Comparison of ENCODE assay signal across 22 cellular contexts in the genomic region with DNA sequence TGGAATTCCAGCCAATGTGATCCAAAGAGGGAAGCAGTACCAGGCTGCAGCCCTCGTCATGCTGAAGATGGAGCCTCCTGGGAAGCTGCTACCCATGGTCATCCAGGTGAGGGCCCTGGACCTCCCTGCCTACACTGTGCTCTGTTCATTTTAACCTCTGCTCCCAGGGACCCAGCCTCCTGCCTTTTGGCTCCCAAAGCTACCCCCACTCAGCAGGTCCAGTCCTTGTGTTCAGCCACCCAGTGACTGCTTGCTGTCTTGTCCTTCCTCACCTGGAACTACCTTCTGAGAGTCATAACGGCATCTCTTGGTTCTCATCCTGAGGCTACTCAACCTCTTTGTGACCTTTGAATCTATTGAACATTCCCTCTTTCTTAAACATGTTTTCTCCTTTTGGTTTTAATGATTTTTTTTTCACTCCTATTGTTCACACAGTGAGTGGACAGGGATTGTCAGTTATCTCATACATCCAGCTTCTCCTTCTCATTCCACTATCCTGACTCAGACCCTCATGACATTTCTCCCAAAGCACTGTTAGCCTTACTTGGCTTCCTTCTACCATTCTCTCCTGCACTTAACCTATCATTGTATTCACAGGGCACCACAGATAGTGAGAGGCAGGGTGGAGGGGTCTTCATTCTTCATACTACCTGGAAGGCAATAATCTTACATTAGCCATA. TPM values are rescaled to one million over a fixed set of nuclear protein-coding genes. Genes with fewer than 3 reads are reported as not detected.
DNase-seq lines count a peak whose midpoint lies in the region; ATAC-seq, FAIRE-seq and TF ChIP-seq lines count a peak whose summit lies in the region.
"Had no signal": no experiment of that assay in that cellular context is flagged by ENCODE, and none has a peak within 500 bp of the region (broad histone marks: within the 10 kb centered on the region; RNA-seq: fewer than 3 reads in every experiment).

No MANE protein-coding gene starts in this region.

- H3K9me3 ChIP-seq in HepG2 (ENCODE audit: low read length): no peaks in the 10 kb centered on the region
- H3K9me3 ChIP-seq in right lobe of liver: no peaks in the 10 kb centered on the region
- H3K9me3 ChIP-seq in left lung: no peaks in the 10 kb centered on the region
- H3K9me3 ChIP-seq: tibial nerve had no signal

- H3K4me3 ChIP-seq in HepG2 (replicated peaks in 1 of 3; ENCODE audit: insufficient read depth in 1 of 3, low read depth in 2 of 3, low read length in 3 of 3) (no peak overlapping the region), right lobe of liver (no peak overlapping the region), brain microvascular endothelial cell (ENCODE audit: low read depth, low read length) (no peak overlapping the region), left lung (no peak overlapping the region)
- H3K4me3 ChIP-seq: tibial nerve had no signal

- H3K36me3 Mint-ChIP-seq in Calu3 (ENCODE audit: insufficient read depth, unreplicated experiment): no peaks in the 10 kb centered on the region
- H3K36me3 Mint-ChIP-seq: IgD-negative memory B cell, WTC11 had no signal

- H3K27ac Mint-ChIP-seq in Calu3 (ENCODE audit: unreplicated experiment): no peak overlapping the region
- H3K27ac Mint-ChIP-seq: activated CD8-positive, alpha-beta T cell treated with anti-CD3 and anti-CD28 coated beads for 36 hours; activated naive CD8-positive, alpha-beta T cell; activated T-cell treated with anti-CD3 and anti-CD28 coated beads, Interleukin-2, amount 50 U/mL, for 72 hours; IgD-negative memory B cell; T-helper 17 cell; WTC11 had no signal

- no peaks in the 10 kb centered on the region for H4K20me1 ChIP-seq in HepG2 (ENCODE audit: insufficient read depth, low read length)

- TF ChIP-seq EP300 in HepG2 (IDR thresholded peaks at IDR 0.05; ENCODE audit: low read depth in 2 of 2, low read length in 2 of 2): no peak
- no peak for TF ChIP-seq EP300 in HepG2 (CRISPR knock-in tag; IDR thresholded peaks at IDR 0.05; ENCODE audit: borderline replicate concordance)

- H3K36me3 ChIP-seq in HepG2 (replicated peaks in 1 of 2; ENCODE audit: control insufficient read depth in 1 of 2, insufficient read depth in 2 of 2, low read length in 2 of 2): peaks cover 0 to 3% of the 10 kb centered on the region in 2 experiments; a peak in 1 of 5 replicates
- no peaks in the 10 kb centered on the region for H3K36me3 ChIP-seq in right lobe of liver
- no peaks in the 10 kb centered on the region for H3K36me3 ChIP-seq in brain microvascular endothelial cell (replicated peaks)
- H3K36me3 ChIP-seq in left lung: no peaks in the 10 kb centered on the region

- DNase-seq in HepG2 (ENCODE audit: low spot score) (no peak), right lobe of liver (no peak), brain microvascular endothelial cell (peak; percentile 47), glomerular visceral epithelial cell (ENCODE audit: extremely low spot score) (peak; percentile 23), stromal cell of bone marrow (ENCODE audit: low read depth) (peak; percentile 33), SHP77 treated with DMSO at 0.1 percent for 48 hours (lab: John Stamatoyannopoulos, UW) (no peak), Calu3 (no peak), left lung (no peak)
- DNase-seq: activated CD8-positive, alpha-beta T cell treated with anti-CD3 and anti-CD28 coated beads for 36 hours; activated T-cell treated with anti-CD3 and anti-CD28 coated beads, Interleukin-2, amount 50 U/mL, for 72 hours; DMS153; kidney; NCI-H187; NCI-H446; T-helper 17 cell had no signal

- no peak for FAIRE-seq in HepG2 (lab: Jason Lieb, UNC)
- FAIRE-seq: kidney had no signal

- in situ Hi-C loops in HepG2 (cut with HindIII; ENCODE audit: extremely low pct_ligation_motif_present, low pct_unique_long_range_greater_than_20kb) (no loop called here), brain microvascular endothelial cell (cut with HindIII; ENCODE audit: low pct_ligation_motif_present, low sequenced_read_pairs) (no loop called here)

- intact Hi-C loops in HepG2 (cut with micrococcal nuclease; ENCODE audit: unreplicated experiment): no loop called here
- intact Hi-C loops in right lobe of liver (cut with DNase I): no loop called here
- intact Hi-C loops in Calu3 (cut with micrococcal nuclease; ENCODE audit: unreplicated experiment): no loop called here
- intact Hi-C loops in left lung (cut with DNase I): no loop called here

- no peak overlapping the region for H3K9ac ChIP-seq in HepG2 (ENCODE audit: insufficient read depth, low read depth, low read length)

- TF ChIP-seq RAD21 in HepG2 (CRISPR knock-in tag; IDR thresholded peaks at IDR 0.05): no peak

- H3K27me3 ChIP-seq in HepG2 (ENCODE audit: control insufficient read depth in 1 of 2, insufficient read depth in 2 of 2, low read length in 2 of 2) (no peaks in the 10 kb centered on the region), right lobe of liver (no peaks in the 10 kb centered on the region), brain microvascular endothelial cell (replicated peaks) (no peaks in the 10 kb centered on the region), left lung (no peaks in the 10 kb centered on the region)
- H3K27me3 ChIP-seq: tibial nerve had no signal

- TF ChIP-seq CTCF in HepG2 (CRISPR knock-in tag; IDR thresholded peaks at IDR 0.05): no peak
- TF ChIP-seq CTCF in right lobe of liver (IDR thresholded peaks at IDR 0.05): no peak
- TF ChIP-seq CTCF in brain microvascular endothelial cell (IDR thresholded peaks at IDR 0.05; ENCODE audit: low read depth, low read length, missing control alignments): no peak
- TF ChIP-seq CTCF in Calu3 (IDR thresholded peaks at IDR 0.05; ENCODE audit: unreplicated experiment): no peak
- no peak for TF ChIP-seq CTCF in left lung (IDR thresholded peaks at IDR 0.05)

- no peak overlapping the region for H3K27ac ChIP-seq in HepG2 (ENCODE audit: extremely low read length, insufficient read depth, low read length)
- H3K27ac ChIP-seq in right lobe of liver: no peak overlapping the region
- no peak overlapping the region for H3K27ac ChIP-seq in brain microvascular endothelial cell
- no peak overlapping the region for H3K27ac ChIP-seq in left lung
- H3K27ac ChIP-seq: 22Rv1, tibial nerve had no signal

- H3K4me1 ChIP-seq in HepG2 (ENCODE audit: insufficient read depth, low read length) (no peaks in the 10 kb centered on the region), right lobe of liver (no peaks in the 10 kb centered on the region), left lung (no peaks in the 10 kb centered on the region)
- H3K4me1 ChIP-seq: tibial nerve had no signal

- CTCF ChIA-PET in HepG2 (lab: Yijun Ruan, JAX; ENCODE audit: low intra/inter-chr PET ratio, low total read pairs): no interaction called here
- CTCF ChIA-PET in Calu3 (lab: Charles Lee): no interaction called here

- no peak overlapping the region for H3K4me3 Mint-ChIP-seq in Calu3 (ENCODE audit: low read depth, unreplicated experiment)
- H3K4me3 Mint-ChIP-seq: activated CD8-positive, alpha-beta T cell treated with anti-CD3 and anti-CD28 coated beads for 36 hours; activated naive CD8-positive, alpha-beta T cell; activated T-cell treated with anti-CD3 and anti-CD28 coated beads, Interleukin-2, amount 50 U/mL, for 72 hours; IgD-negative memory B cell; neural crest cell; T-helper 17 cell; WTC11 had no signal

- H2AFZ ChIP-seq in HepG2 (ENCODE audit: low read length): no peak overlapping the region

- no peaks in the 10 kb centered on the region for H3K27me3 Mint-ChIP-seq in Calu3 (ENCODE audit: unreplicated experiment)
- H3K27me3 Mint-ChIP-seq: activated CD8-positive, alpha-beta T cell treated with anti-CD3 and anti-CD28 coated beads for 36 hours; activated naive CD8-positive, alpha-beta T cell; IgD-negative memory B cell; T-helper 17 cell had no signal

- no peaks in the 10 kb centered on the region for H3K9me3 Mint-ChIP-seq in Calu3 (ENCODE audit: low read depth, unreplicated experiment)
- H3K9me3 Mint-ChIP-seq: activated CD8-positive, alpha-beta T cell treated with anti-CD3 and anti-CD28 coated beads for 36 hours; activated T-cell treated with anti-CD3 and anti-CD28 coated beads, Interleukin-2, amount 50 U/mL, for 72 hours; IgD-negative memory B cell; neural crest cell; WTC11 had no signal

- POLR2A ChIA-PET in HepG2 (lab: Yijun Ruan, JAX): no interaction called here

- no peak for TF ChIP-seq POLR2A in HepG2 (IDR thresholded peaks at IDR 0.05; ENCODE audit: insufficient read depth in 1 of 2, low read depth in 2 of 2, low read length in 2 of 2)
- TF ChIP-seq POLR2A in right lobe of liver (IDR thresholded peaks at IDR 0.05): no peak

- BruUV-seq in HepG2 (replicated peaks; lab: Mats Ljungman, UMichigan) (no TSS peak), Calu3 (replicated peaks; lab: Mats Ljungman, UMichigan) (no TSS peak)

- H3K4me1 Mint-ChIP-seq in Calu3 (ENCODE audit: low read depth, unreplicated experiment): no peaks in the 10 kb centered on the region
- H3K4me1 Mint-ChIP-seq: IgD-negative memory B cell, neural crest cell, T-helper 17 cell, WTC11 had no signal

- H3K79me2 ChIP-seq in HepG2 (ENCODE audit: insufficient read depth, low read length): no peaks in the 10 kb centered on the region

- WGBS in HepG2 (ENCODE audit: low lambda C conversion rate): 98% methylated on average over 2 of the region's 2 CpGs
- WGBS in right lobe of liver (ENCODE audit: insufficient coverage, low coverage, low lambda C conversion rate, missing lambda C conversion rate): 100% methylated on average over 1 of the region's 2 CpGs

- peak; percentile 25; the same call in 1 of the 3 replicates for ATAC-seq in HepG2
- no peak for ATAC-seq in right lobe of liver
- ATAC-seq in left lung: no peak
- ATAC-seq: activated CD8-positive, alpha-beta T cell treated with anti-CD3 and anti-CD28 coated beads for 36 hours; esophagus mucosa; T-helper 17 cell; WTC11 had no signal

- no peak overlapping the region for H3K4me2 ChIP-seq in HepG2 (ENCODE audit: low read depth, low read length)

RNA-seq across cellular contexts. Expression of gene GOSR1, which starts 53.3 kb away (rescaled TPM):
- total RNA-seq in HepG2 (2016; rRNA removed; fragmentation: Illumina TruSeq; extraction: Trizol): 37.0 and 44.6 TPM in 2 replicates
- 28.9 and 32.9 TPM in 2 replicates for total RNA-seq in HepG2 (2016; cell fraction: cytosol; rRNA removed; fragmentation: Illumina TruSeq; extraction: Trizol; ENCODE audit: low read depth)
- 36.9 and 46.8 TPM in 2 replicates for total RNA-seq in HepG2 (2016; cell fraction: insoluble cytoplasmic fraction; rRNA removed; fragmentation: Illumina TruSeq; extraction: Trizol)
- total RNA-seq in HepG2 (2016; cell fraction: membrane; rRNA removed; fragmentation: Illumina TruSeq; extraction: Trizol): 18.1 and 20.9 TPM in 2 replicates
- total RNA-seq in HepG2 (2016; cell fraction: nucleus; rRNA removed; fragmentation: Illumina TruSeq; extraction: Trizol): 39.4 and 39.8 TPM in 2 replicates
- polyA plus RNA-seq in HepG2 (2011; rRNA removed): 12.5 and 15.8 TPM in 2 replicates
- 7.1 and 11.8 TPM in 2 replicates for polyA plus RNA-seq in HepG2 (2011; cell fraction: cytosol; rRNA removed)
- 10.2 and 10.3 TPM in 2 replicates for polyA plus RNA-seq in HepG2 (2011; cell fraction: nucleus; rRNA removed)
- 26.1 and 37.7 TPM in 2 replicates for polyA plus RNA-seq in HepG2 (2012)
- 3.3 and 3.6 TPM in 2 replicates for polyA plus RNA-seq in HepG2 (2016; cell fraction: cytosol; fragmentation: Illumina TruSeq; extraction: Trizol; ENCODE audit: low read depth)
- polyA plus RNA-seq in HepG2 (2016; cell fraction: insoluble cytoplasmic fraction; fragmentation: Illumina TruSeq; extraction: Trizol; ENCODE audit: low read depth): 30.4 and 34.8 TPM in 2 replicates
- polyA plus RNA-seq in HepG2 (2016; cell fraction: membrane; fragmentation: Illumina TruSeq; extraction: Trizol; ENCODE audit: low read depth): 8.4 and 9.0 TPM in 2 replicates
- 35.8 and 42.7 TPM in 2 replicates for polyA plus RNA-seq in HepG2 (2016; cell fraction: nucleus; fragmentation: Illumina TruSeq; extraction: Trizol; ENCODE audit: insufficient read depth, low read depth)
- 13.3 and 27.5 TPM in 2 replicates for polyA minus RNA-seq in HepG2 (2011; rRNA and poly(A)+ RNA removed; ENCODE audit: low replicate concordance)
- 14.8 and 16.9 TPM in 2 replicates for polyA minus RNA-seq in HepG2 (2011; cell fraction: cytosol; rRNA and poly(A)+ RNA removed)
- polyA minus RNA-seq in HepG2 (2011; cell fraction: nucleus; rRNA and poly(A)+ RNA removed): 56.3 and 63.3 TPM in 2 replicates
- total RNA-seq in right lobe of liver: 10 to 100 TPM; 20.0 to 33.7 (median 27.1) TPM
- 47.1 and 58.0 TPM in 2 replicates for total RNA-seq in Calu3 (2022)
- total RNA-seq in left lung: 10 to 100 TPM; 44.3 to 44.9 TPM

Comparison
In these comparisons a context has a peak if more than half of its experiments do, and no peak if none do; other contexts are left out.
1. DNase-seq: peak in brain microvascular endothelial cell (single experiment), glomerular visceral epithelial cell (single experiment) and stromal cell of bone marrow (single experiment); none in HepG2 (single experiment), right lobe of liver (0 of 3), SHP77 treated with DMSO at 0.1 percent for 48 hours (single experiment), Calu3 (single experiment) and left lung (0 of 2).